8 cellular contexts compared by ENCODE assay signal in genomic region chr15:56886878-56887781, GRCh38. TPM values are rescaled to one million over a fixed set of nuclear protein-coding genes. Genes with fewer than 3 reads are reported as not detected.
DNase-seq lines count a peak whose midpoint lies in the region; ATAC-seq, FAIRE-seq and TF ChIP-seq lines count a peak whose summit lies in the region.

No MANE protein-coding gene starts in this region.

- no peak for TF ChIP-seq CTCF in kidney (IDR thresholded peaks at IDR 0.05; ENCODE audit: borderline replicate concordance, extremely low read depth, insufficient read depth)

- ATAC-seq in GM19025 (IDR thresholded peaks at IDR 0.05; ENCODE audit: low read depth, unreplicated experiment), result peak; percentile 92
- peak; percentile 89 for ATAC-seq in HG03196 (IDR thresholded peaks at IDR 0.05; ENCODE audit: unreplicated experiment)

- FAIRE-seq in kidney (lab: Jason Lieb, UNC), result no peak

- H3K9ac ChIP-seq in kidney (ENCODE audit: low read length in 2 of 2), result peak overlapping the region; percentile 91 to 94

- peak overlapping the region; percentile 76 to 90 for H3K4me3 ChIP-seq in kidney (ENCODE audit: low read length in 2 of 2)

- DNase-seq in AG20443 (ENCODE audit: low spot score) (peak; percentile 98), NCI-H226 (peak; percentile 100), cerebellar cortex (ENCODE audit: low spot score) (peak; percentile 94), kidney (peak; percentile 98)
- DNase-seq in activated CD4-positive, CD25-positive, alpha-beta regulatory T cell treated with anti-CD3 and anti-CD28 coated beads, Interleukin-2, amount 50 U/mL, for 72 hours, result peak; percentile 80
- DNase-seq in stimulated activated CD4-positive, alpha-beta T cell treated with anti-CD3 and anti-CD28 coated beads, Interleukin-12 subunit alpha, Interleukin-12 subunit beta, amount 100 ng/mL, for 48 hours (ENCODE audit: low read depth in 2 of 3, low spot score in 1 of 3), result peak; percentile 67 to 84 (median 72)

- peak overlapping the region; percentile 95 to 99 for H3K27ac ChIP-seq in kidney (ENCODE audit: low read depth in 2 of 2, low read length in 2 of 2)

- no peaks in the 10 kb centered on the region for H3K9me3 ChIP-seq in kidney (ENCODE audit: control insufficient read depth in 1 of 2, low read length in 2 of 2)

- peaks cover 9 to 16% of the 10 kb centered on the region in 2 donors for H3K4me1 ChIP-seq in kidney (ENCODE audit: control insufficient read depth in 1 of 2, insufficient read depth in 1 of 2, low read depth in 1 of 2, low read length in 2 of 2)

- no peaks in the 10 kb centered on the region for H3K36me3 ChIP-seq in kidney (ENCODE audit: control insufficient read depth in 1 of 2, insufficient read depth in 2 of 2, low read length in 2 of 2)

- intact Hi-C loops in kidney (cut with DNase I), result no loop called here

RNA-seq across cellular contexts. Expression of gene TCF12, which starts 31.3 kb away (rescaled TPM):
- 116 TPM for total RNA-seq in kidney
- polyA plus RNA-seq in kidney (ENCODE audit: insufficient read depth, low read depth, low replicate concordance), result 16.3 TPM

Comparison
In these comparisons a context has a peak if more than half of its experiments do, and no peak if none do; other contexts are left out.
1. Peak in every context shown above with its lines: DNase-seq, ATAC-seq, H3K4me3 ChIP-seq and H3K27ac ChIP-seq.